2 cellular contexts compared by ENCODE assay signal in genomic region chr1:119047040-119047438, GRCh38.
A peak's percentile ranks its signal among the peaks of the same experiment; 100 is the strongest.
TF ChIP-seq lines count a peak whose summit lies in the region.

No MANE protein-coding gene starts in this region.

TF ChIP-seq in liver, 16 proteins besides CTCF, POLR2A, EP300 and RAD21:
- peak; percentile 20 for TF ChIP-seq NR2F2 (IDR thresholded peaks at IDR 0.05)
- TF ChIP-seq HNF4A (conservative IDR thresholded peaks at IDR 0.05) = no peak

TF ChIP-seq in HepG2, 621 proteins besides CTCF, POLR2A, EP300 and RAD21:
- TF ChIP-seq ZNF546 (CRISPR knock-in tag; conservative IDR thresholded peaks at IDR 0.05) = no peak
- TF ChIP-seq NCOR1 (IDR thresholded peaks at IDR 0.05; ENCODE audit: borderline replicate concordance, low read length) = no peak
- no peak for TF ChIP-seq ZNF691 (CRISPR knock-in tag; IDR thresholded peaks at IDR 0.05; ENCODE audit: borderline replicate concordance, low read depth)
- TF ChIP-seq ZNF75D (CRISPR knock-in tag; IDR thresholded peaks at IDR 0.05; ENCODE audit: borderline replicate concordance) = no peak
- TF ChIP-seq IRF1 (CRISPR knock-in tag; IDR thresholded peaks at IDR 0.05; ENCODE audit: low read depth) = no peak
- no peak for TF ChIP-seq KLF12 (CRISPR knock-in tag; IDR thresholded peaks at IDR 0.05; ENCODE audit: borderline replicate concordance)
- TF ChIP-seq PAWR (CRISPR knock-in tag; IDR thresholded peaks at IDR 0.05; ENCODE audit: borderline replicate concordance) = no peak
- TF ChIP-seq SIN3B (IDR thresholded peaks at IDR 0.05; ENCODE audit: low read length) = no peak
- TF ChIP-seq NPAS2 (CRISPR knock-in tag; IDR thresholded peaks at IDR 0.05; ENCODE audit: borderline replicate concordance) = no peak
- TF ChIP-seq ZNF367 (CRISPR knock-in tag; IDR thresholded peaks at IDR 0.05; ENCODE audit: borderline replicate concordance) = no peak
